Comparison of ENCODE assay signal across 37 cellular contexts in genomic region chr2:239975665-239976064, GRCh38. TPM values are rescaled to one million over a fixed set of nuclear protein-coding genes. Genes with fewer than 3 reads are reported as not detected.
"Had no signal": no experiment of that assay in that cellular context is flagged by ENCODE, and none has a peak within 500 bp of the region (broad histone marks: within the 10 kb centered on the region; RNA-seq: fewer than 3 reads in every experiment).

No MANE protein-coding gene starts in this region.

- H3K27ac Mint-ChIP-seq: activated B cell treated with CpG ODN at 0.5 μM for 24 hours; activated naive CD8-positive, alpha-beta T cell; activated T-helper 2 cell treated with anti-CD3 and anti-CD28 coated beads, Interferon-gamma antibody, Interleukin-2, Interleukin-4, amounts not matched to agents 10 μg/mL and 5 μg/mL and 100 μg/mL, durations not matched to agents 14 hours and 24 hours and 36 hours; immature natural killer cell; natural killer cell; T-helper 2 cell treated with Interferon-gamma antibody and Interleukin-4, amounts not matched to agents 5 μg/mL and 100 μg/mL, for 36 hours had no signal

- DNase-seq: activated B cell treated with CpG ODN at 0.5 μM for 24 hours; activated CD8-positive, alpha-beta memory T cell treated with anti-CD3 and anti-CD28 coated beads for 24 hours; activated CD8-positive, alpha-beta memory T cell treated with anti-CD3 and anti-CD28 coated beads, Interleukin-2, amount 50 U/mL, for 48 hours; activated T-cell treated with anti-CD3 and anti-CD28 coated beads, Interleukin-2, amount 50 U/mL, for 4 hours; anterior cingulate cortex; cerebellar nuclear complex; colonic mucosa; effector memory CD4-positive, alpha-beta T cell; foreskin fibroblast; heart left ventricle; hypothalamus; immature natural killer cell; mesendoderm; natural killer cell; posterior cingulate gyrus; right lobe of liver; stimulated activated CD4-positive, alpha-beta T cell treated with anti-CD3 and anti-CD28 coated beads, Interleukin-12 subunit alpha, Interleukin-12 subunit beta, amount 100 ng/mL, for 4 hours; stimulated activated CD4-positive, alpha-beta T cell treated with anti-CD3 and anti-CD28 coated beads, Interleukin-4, amount 100 ng/mL, for 24 hours; stimulated activated naive CD4-positive, alpha-beta T cell; T-helper 1 cell; tibial artery; upper lobe of right lung had no signal

- H3K9me3 ChIP-seq: colonic mucosa had no signal

- H3K4me3 Mint-ChIP-seq: activated B cell treated with CpG ODN at 0.5 μM for 24 hours; activated naive CD8-positive, alpha-beta T cell; activated T-cell treated with anti-CD3 and anti-CD28 coated beads, Interleukin-2, amount 50 U/mL, for 4 hours; immature natural killer cell; natural killer cell; T-helper 2 cell treated with Interferon-gamma antibody and Interleukin-4, amounts not matched to agents 5 μg/mL and 100 μg/mL, for 36 hours had no signal

- H3K27ac ChIP-seq: colonic mucosa, right lobe of liver, suprapubic skin, tibial artery, upper lobe of right lung had no signal

- H3K9me3 Mint-ChIP-seq: activated T-cell treated with anti-CD3 and anti-CD28 coated beads, Interleukin-2, amount 50 U/mL, for 4 hours; natural killer cell had no signal

- H3K4me3 ChIP-seq: colonic mucosa, heart left ventricle, lung, right lobe of liver, suprapubic skin, tibial artery, upper lobe of right lung had no signal

- H3K27me3 ChIP-seq: colonic mucosa, heart left ventricle, right lobe of liver, suprapubic skin, tibial artery, upper lobe of right lung had no signal

- H3K4me1 ChIP-seq: colonic mucosa, right lobe of liver, suprapubic skin, tibial artery, upper lobe of right lung had no signal

- H3K4me1 Mint-ChIP-seq: activated B cell treated with CpG ODN at 0.5 μM for 24 hours had no signal

- H3K27me3 Mint-ChIP-seq: activated B cell treated with CpG ODN at 0.5 μM for 24 hours; activated naive CD8-positive, alpha-beta T cell had no signal

- FAIRE-seq: bronchial epithelial cell, endothelial cell of umbilical vein had no signal

- ATAC-seq: activated T-cell treated with anti-CD3 and anti-CD28 coated beads, Interleukin-2, amount 50 U/mL, for 4 hours; left lobe of liver; natural killer cell; right lobe of liver; upper lobe of right lung had no signal

RNA-seq across cellular contexts. Expression of gene OR6B2, which starts 54.6 kb away (rescaled TPM):
- total RNA-seq: activated B cell treated with CpG ODN at 0.5 μM for 24 hours; activated T-cell treated with anti-CD3 and anti-CD28 coated beads, Interleukin-2, amount 50 U/mL, for 4 hours; activated T-helper 2 cell treated with anti-CD3 and anti-CD28 coated beads, Interferon-gamma antibody, Interleukin-2, Interleukin-4, amounts not matched to agents 10 μg/mL and 5 μg/mL and 100 μg/mL, durations not matched to agents 14 hours and 24 hours and 36 hours; bronchial epithelial cell; colonic mucosa; dermis microvascular lymphatic vessel endothelial cell; endothelial cell of umbilical vein; heart left ventricle; kidney epithelial cell; left lobe of liver; lung; mononuclear cell; natural killer cell; osteoblast; right lobe of liver; skeletal muscle tissue; suprapubic skin; upper lobe of right lung had no signal
- polyA plus RNA-seq: adipose tissue, endothelial cell of umbilical vein, esophagus, heart left ventricle, immature natural killer cell, lung had no signal
